ENCODE assay signal across 20 cellular contexts in genomic region chr12:111991946-111992345, GRCh38. TPM values are rescaled to one million over a fixed set of nuclear protein-coding genes. Genes with fewer than 3 reads are reported as not detected.
DNase-seq lines count a peak whose midpoint lies in the region; ATAC-seq and TF ChIP-seq lines count a peak whose summit lies in the region.
"Had no signal": no experiment of that assay in that cellular context is flagged by ENCODE, and none has a peak within 500 bp of the region (broad histone marks: within the 10 kb centered on the region; RNA-seq: fewer than 3 reads in every experiment).

No MANE protein-coding gene starts in this region.

- POLR2A ChIA-PET in activated CD4-positive, alpha-beta T cell treated with anti-CD3 and anti-CD28 coated beads for 36 hours (lab: Charles Lee): interaction anchor here (0.6 kb wide), 1 partner anchor 1216 kb away, joined by 3 read pairs; no protein-coding TSS in a partner anchor

- H3K27me3 Mint-ChIP-seq in activated CD4-positive, alpha-beta T cell treated with anti-CD3 and anti-CD28 coated beads for 36 hours: no peaks in the 10 kb centered on the region
- no peaks in the 10 kb centered on the region for H3K27me3 Mint-ChIP-seq in activated naive CD8-positive, alpha-beta T cell treated with anti-CD3 and anti-CD28 coated beads, Interleukin-2, amount 50 U/mL, for 24 hours
- no peaks in the 10 kb centered on the region for H3K27me3 Mint-ChIP-seq in natural killer cell (ENCODE audit: low read depth in 2 of 2)
- H3K27me3 Mint-ChIP-seq: brain had no signal

- CTCF ChIA-PET in activated CD4-positive, alpha-beta T cell treated with anti-CD3 and anti-CD28 coated beads for 36 hours (lab: Charles Lee): interaction anchor here (0.6 to 1.0 kb wide), 4 partner anchors 9 to 1859 kb away, joined by 3 to 10 read pairs (median 3); no protein-coding TSS in a partner anchor

- no peak for DNase-seq in activated CD4-positive, alpha-beta T cell treated with anti-CD3 and anti-CD28 coated beads for 36 hours
- no peak for DNase-seq in activated CD4-positive, alpha-beta T cell treated with anti-CD3 and anti-CD28 coated beads for 1 hour
- DNase-seq in activated naive CD8-positive, alpha-beta T cell treated with anti-CD3 and anti-CD28 coated beads, Interleukin-2, amount 50 U/mL, for 24 hours: no peak
- DNase-seq in natural killer cell: no peak
- DNase-seq in SW480 (ENCODE audit: low spot score): no peak
- DNase-seq: 8988T; activated CD8-positive, alpha-beta memory T cell treated with anti-CD3 and anti-CD28 coated beads, Interleukin-2, amount 50 U/mL, for 4 hours; foreskin keratinocyte; H7; Kasumi-1; lower lobe of right lung; NCI-H1930; NCI-H69; stimulated activated naive CD4-positive, alpha-beta T cell treated with Interleukin-2 at 50 U/mL for 16 hours had no signal

- peak overlapping the region; percentile 30 for H3K27ac ChIP-seq in KOPT-K1 (ENCODE audit: low read depth, low read length, poor library complexity, severe bottlenecking)
- H3K27ac ChIP-seq: foreskin keratinocyte, lower lobe of right lung had no signal

- intact Hi-C loops in activated CD4-positive, alpha-beta T cell treated with anti-CD3 and anti-CD28 coated beads for 36 hours (cut with DNase I, micrococcal nuclease): loop anchor here (5.0 kb wide), 2 partner anchors 40 to 45 kb away; no protein-coding TSS in a partner anchor
- intact Hi-C loops in natural killer cell (cut with micrococcal nuclease): no loop called here

- H3K27ac Mint-ChIP-seq in activated CD4-positive, alpha-beta T cell treated with anti-CD3 and anti-CD28 coated beads for 36 hours: peak overlapping the region; percentile 10
- H3K27ac Mint-ChIP-seq in activated naive CD8-positive, alpha-beta T cell treated with anti-CD3 and anti-CD28 coated beads, Interleukin-2, amount 50 U/mL, for 24 hours: peak overlapping the region; percentile 24
- H3K27ac Mint-ChIP-seq in natural killer cell: peak overlapping the region in 1 of 2 donors; percentile 44
- H3K27ac Mint-ChIP-seq: brain had no signal

- no peak for TF ChIP-seq CTCF in natural killer cell (IDR thresholded peaks at IDR 0.05)

- no peaks in the 10 kb centered on the region for H3K9me3 Mint-ChIP-seq in activated CD4-positive, alpha-beta T cell treated with anti-CD3 and anti-CD28 coated beads for 36 hours (ENCODE audit: low read depth)
- H3K9me3 Mint-ChIP-seq in activated naive CD8-positive, alpha-beta T cell treated with anti-CD3 and anti-CD28 coated beads, Interleukin-2, amount 50 U/mL, for 24 hours: no peaks in the 10 kb centered on the region
- no peaks in the 10 kb centered on the region for H3K9me3 Mint-ChIP-seq in natural killer cell
- H3K9me3 Mint-ChIP-seq: brain had no signal

- H3K36me3 ChIP-seq in KOPT-K1 (ENCODE audit: insufficient read depth, low read length): no peaks in the 10 kb centered on the region

- H3K4me3 Mint-ChIP-seq in activated CD4-positive, alpha-beta T cell treated with anti-CD3 and anti-CD28 coated beads for 36 hours: no peak overlapping the region
- H3K4me3 Mint-ChIP-seq in activated naive CD8-positive, alpha-beta T cell treated with anti-CD3 and anti-CD28 coated beads, Interleukin-2, amount 50 U/mL, for 24 hours: no peak overlapping the region
- H3K4me3 Mint-ChIP-seq in natural killer cell: peak overlapping the region; percentile 10
- H3K4me3 Mint-ChIP-seq: brain had no signal

- no peaks in the 10 kb centered on the region for H3K9me3 ChIP-seq in KOPT-K1 (ENCODE audit: insufficient read depth, low read length, poor library complexity, severe bottlenecking)
- H3K9me3 ChIP-seq: lower lobe of right lung had no signal

- peaks cover 3% of the 10 kb centered on the region for H3K36me3 Mint-ChIP-seq in activated CD4-positive, alpha-beta T cell treated with anti-CD3 and anti-CD28 coated beads for 36 hours (ENCODE audit: low read depth)
- peaks cover 4% of the 10 kb centered on the region for H3K36me3 Mint-ChIP-seq in activated naive CD8-positive, alpha-beta T cell treated with anti-CD3 and anti-CD28 coated beads, Interleukin-2, amount 50 U/mL, for 24 hours (ENCODE audit: low read depth)
- H3K36me3 Mint-ChIP-seq in natural killer cell: no peaks in the 10 kb centered on the region

- peak; percentile 51 for ATAC-seq in activated CD4-positive, alpha-beta T cell treated with anti-CD3 and anti-CD28 coated beads for 36 hours
- peak; percentile 42 for ATAC-seq in activated naive CD8-positive, alpha-beta T cell treated with anti-CD3 and anti-CD28 coated beads, Interleukin-2, amount 50 U/mL, for 24 hours
- ATAC-seq in natural killer cell (no peak), HG03469 (IDR thresholded peaks at IDR 0.05; ENCODE audit: unreplicated experiment) (no peak), GM21529 (IDR thresholded peaks at IDR 0.05; ENCODE audit: unreplicated experiment) (no peak)
- ATAC-seq: foreskin keratinocyte, lower lobe of right lung, Right ventricle myocardium inferior, sciatic nerve had no signal

- peaks cover 57% of the 10 kb centered on the region for H3K4me1 Mint-ChIP-seq in activated CD4-positive, alpha-beta T cell treated with anti-CD3 and anti-CD28 coated beads for 36 hours
- H3K4me1 Mint-ChIP-seq in activated naive CD8-positive, alpha-beta T cell treated with anti-CD3 and anti-CD28 coated beads, Interleukin-2, amount 50 U/mL, for 24 hours: peaks cover 56% of the 10 kb centered on the region
- peaks cover 31 to 41% of the 10 kb centered on the region in 2 donors for H3K4me1 Mint-ChIP-seq in natural killer cell

RNA-seq across cellular contexts. Expression of gene TMEM116, which starts 21.0 kb away (rescaled TPM):
- total RNA-seq in activated CD4-positive, alpha-beta T cell treated with anti-CD3 and anti-CD28 coated beads for 36 hours: 10 to 100 TPM; 11.2 to 12.5 TPM
- total RNA-seq in natural killer cell: 10 to 100 TPM in 2 of 3 donors, 1 to 10 TPM in 1; 6.5 to 10.2 (median 10.1) TPM

RNA-seq across cellular contexts. Expression of gene ERP29, which starts 21.3 kb away (rescaled TPM):
- 10 to 100 TPM; 79.7 to 87.3 TPM for total RNA-seq in activated CD4-positive, alpha-beta T cell treated with anti-CD3 and anti-CD28 coated beads for 36 hours
- 10 to 100 TPM; 51.6 to 74.9 (median 57.8) TPM for total RNA-seq in natural killer cell

Comparison
In these comparisons a context has a peak if more than half of its experiments do, and no peak if none do; other contexts are left out.
1. ATAC-seq: peak in activated CD4-positive, alpha-beta T cell treated with anti-CD3 and anti-CD28 coated beads for 36 hours (single experiment) and activated naive CD8-positive, alpha-beta T cell treated with anti-CD3 and anti-CD28 coated beads, Interleukin-2, amount 50 U/mL, for 24 hours (single experiment); none in natural killer cell (0 of 3), HG03469 (single experiment) and GM21529 (single experiment).